8 cellular contexts compared by ENCODE assay signal in genomic region chr7:100866721-100867039, GRCh38. TPM values are rescaled to one million over a fixed set of nuclear protein-coding genes. Genes with fewer than 3 reads are reported as not detected.
DNase-seq lines count a peak whose midpoint lies in the region; ATAC-seq and TF ChIP-seq lines count a peak whose summit lies in the region.

No MANE protein-coding gene starts in this region.

- intact Hi-C loops in activated CD8-positive, alpha-beta T cell treated with anti-CD3 and anti-CD28 coated beads for 36 hours (cut with micrococcal nuclease): no loop called here
- intact Hi-C loops in spleen (cut with DNase I; ENCODE audit: low total_unique reads): no loop called here

- H3K27me3 ChIP-seq in H9 (ENCODE audit: insufficient read depth, low read length) (no peaks in the 10 kb centered on the region), spleen (replicated peaks in 1 of 7) (peaks cover 0 to 10% (median 0%) of the 10 kb centered on the region in 7 donors)

- no peak overlapping the region for H4K91ac ChIP-seq in H9 (ENCODE audit: insufficient read length, low read depth, low read length)

- H3K9me3 ChIP-seq in H9 (ENCODE audit: control insufficient read depth, low read depth, low read length): no peaks in the 10 kb centered on the region
- no peaks in the 10 kb centered on the region for H3K9me3 ChIP-seq in spleen

- DNase-seq in H9 (no peak), glutamatergic neuron (no peak), spleen (no peak), NCI-H2171 (lab: John Stamatoyannopoulos, UW) (no peak), islet precursor cell (no peak), G401 (ENCODE audit: low spot score) (no peak)
- DNase-seq in activated CD8-positive, alpha-beta T cell treated with anti-CD3 and anti-CD28 coated beads for 36 hours: no peak

- no peak overlapping the region for H3K4ac ChIP-seq in H9 (ENCODE audit: low read depth, low read length)

- H3K27ac Mint-ChIP-seq in H9: peak overlapping the region; percentile 92 to 99 (median 98); a peak in 6 of 7 replicates
- peak overlapping the region; percentile 95 for H3K27ac Mint-ChIP-seq in activated CD8-positive, alpha-beta T cell treated with anti-CD3 and anti-CD28 coated beads for 36 hours
- H3K27ac Mint-ChIP-seq in glutamatergic neuron (ENCODE audit: unreplicated experiment): no peak overlapping the region

- peaks cover 28 to 55% (median 41%) of the 10 kb centered on the region in 3 experiments; a peak in 6 of 7 replicates for H3K36me3 Mint-ChIP-seq in H9 (ENCODE audit: insufficient read depth in 1 of 3, low read depth in 3 of 3)
- peaks cover 11% of the 10 kb centered on the region for H3K36me3 Mint-ChIP-seq in activated CD8-positive, alpha-beta T cell treated with anti-CD3 and anti-CD28 coated beads for 36 hours (ENCODE audit: low read depth)
- H3K36me3 Mint-ChIP-seq in glutamatergic neuron (ENCODE audit: unreplicated experiment): no peaks in the 10 kb centered on the region

- H3K27me3 Mint-ChIP-seq in H9 (ENCODE audit: low read depth) (no peaks in the 10 kb centered on the region), glutamatergic neuron (ENCODE audit: unreplicated experiment) (peaks cover 3% of the 10 kb centered on the region)
- no peaks in the 10 kb centered on the region for H3K27me3 Mint-ChIP-seq in activated CD8-positive, alpha-beta T cell treated with anti-CD3 and anti-CD28 coated beads for 36 hours

- H3K36me3 ChIP-seq in spleen: peaks cover 0 to 63% (median 19%) of the 10 kb centered on the region in 6 donors

- no peak overlapping the region for H3K56ac ChIP-seq in H9 (ENCODE audit: insufficient read length, low read depth, low read length)

- no peak overlapping the region for H2BK5ac ChIP-seq in H9 (ENCODE audit: insufficient read length, low read length)

- peaks cover 3% of the 10 kb centered on the region for H3K79me1 ChIP-seq in H9 (ENCODE audit: insufficient read depth, low read depth, low read length, poor library complexity, severe bottlenecking)

- ATAC-seq in activated CD8-positive, alpha-beta T cell treated with anti-CD3 and anti-CD28 coated beads for 36 hours: no peak
- no peak for ATAC-seq in HG02884 (IDR thresholded peaks at IDR 0.05; ENCODE audit: unreplicated experiment)

- no peak overlapping the region for H4K5ac ChIP-seq in H9 (ENCODE audit: insufficient read length, low read depth, low read length)

- no CpG with 5 or more reads among the region's 5 CpGs for WGBS in H9 (ENCODE audit: extremely low coverage, insufficient read length, low lambda C conversion rate)
- 19 to 62% (median 55%) methylated on average over 3 to 5 of the region's 5 CpGs for WGBS in spleen, 5 donors

- H4K20me1 ChIP-seq in H9 (ENCODE audit: control insufficient read depth, insufficient read depth, insufficient read length): no peaks in the 10 kb centered on the region

- H2BK20ac ChIP-seq in H9 (ENCODE audit: low read depth, low read length, poor library complexity, severe bottlenecking): no peak overlapping the region

- peaks cover 12 to 15% of the 10 kb centered on the region in 2 experiments for H3K4me1 Mint-ChIP-seq in H9
- peaks cover 8% of the 10 kb centered on the region for H3K4me1 Mint-ChIP-seq in activated CD8-positive, alpha-beta T cell treated with anti-CD3 and anti-CD28 coated beads for 36 hours (ENCODE audit: low read depth)
- H3K4me1 Mint-ChIP-seq in glutamatergic neuron (ENCODE audit: low read depth, unreplicated experiment): peaks cover 1% of the 10 kb centered on the region

- H3K23me2 ChIP-seq in H9 (ENCODE audit: insufficient read length, low read depth, low read length, poor library complexity, severe bottlenecking): peaks cover 10% of the 10 kb centered on the region

- H3K23ac ChIP-seq in H9 (ENCODE audit: insufficient read length, low read depth, low read length): no peak overlapping the region

- H2AFZ ChIP-seq in H9 (ENCODE audit: low read length): no peak overlapping the region

- no peaks in the 10 kb centered on the region for H3K9me3 Mint-ChIP-seq in H9
- no peaks in the 10 kb centered on the region for H3K9me3 Mint-ChIP-seq in activated CD8-positive, alpha-beta T cell treated with anti-CD3 and anti-CD28 coated beads for 36 hours
- peaks cover 5% of the 10 kb centered on the region for H3K9me3 Mint-ChIP-seq in glutamatergic neuron (ENCODE audit: unreplicated experiment)

- POLR2A ChIA-PET in activated CD8-positive, alpha-beta T cell treated with anti-CD3 and anti-CD28 coated beads for 36 hours (lab: Charles Lee): interaction anchor here (0.8 to 1.6 kb wide), 5 partner anchors 9 to 22 kb away, joined by 3 to 7 read pairs (median 5); partner anchors contain the start of genes SLC12A9 and SRRT

- peak overlapping the region; percentile 28 for H2BK120ac ChIP-seq in H9 (ENCODE audit: low read depth, low read length, poor library complexity, severe bottlenecking)

- peak overlapping the region; percentile 77 for H3K4me2 ChIP-seq in H9 (ENCODE audit: insufficient read depth, insufficient read length, low read length)

- peak overlapping the region; percentile 46 for H2BK12ac ChIP-seq in H9 (ENCODE audit: insufficient read length, low read depth, low read length)

- H2AK5ac ChIP-seq in H9 (ENCODE audit: insufficient read length, low read length): no peak overlapping the region

- no peak overlapping the region for H3K9ac ChIP-seq in H9 (ENCODE audit: extremely low read depth, insufficient read length, low read length)

- H3K18ac ChIP-seq in H9 (ENCODE audit: insufficient read length, low read depth, low read length): peak overlapping the region; percentile 63

- TF ChIP-seq POLR2A in spleen (IDR thresholded peaks at IDR 0.05): no peak

- peaks cover 3% of the 10 kb centered on the region; the same call in 1 of the 2 replicates for H3K79me2 ChIP-seq in H9 (ENCODE audit: insufficient read depth, low read length)

- TF ChIP-seq CTCF in H9 (conservative IDR thresholded peaks at IDR 0.05) (no peak), glutamatergic neuron (IDR thresholded peaks at IDR 0.05; ENCODE audit: partially characterized antibody, unreplicated experiment) (no peak), spleen (IDR thresholded peaks at IDR 0.05 in 8 of 11, conservative IDR thresholded peaks at IDR 0.05 in 3 of 11) (no peak)
- TF ChIP-seq CTCF in activated CD8-positive, alpha-beta T cell treated with anti-CD3 and anti-CD28 coated beads for 36 hours (IDR thresholded peaks at IDR 0.05): no peak

- H3K27ac ChIP-seq in H9 (ENCODE audit: insufficient read length, low read depth, low read length) (no peak overlapping the region), spleen (peak overlapping the region; percentile 7 to 92 (median 86))

- H3K4me1 ChIP-seq in H9 (ENCODE audit: insufficient read depth, low read length) (no peaks in the 10 kb centered on the region; the same call in 1 of the 2 replicates), spleen (peaks cover 25 to 69% (median 53%) of the 10 kb centered on the region in 6 donors)

- H4K8ac ChIP-seq in H9 (replicated peaks; ENCODE audit: insufficient read length, low read depth, low read length): no peak overlapping the region

- H3K14ac ChIP-seq in H9 (ENCODE audit: insufficient read depth, low read length): peak overlapping the region; percentile 61; the same call in 1 of the 2 replicates

- H2BK15ac ChIP-seq in H9 (ENCODE audit: low read depth, low read length): no peak overlapping the region

- in situ Hi-C loops in G401 (cut with HindIII; ENCODE audit: low sequenced_read_pairs): no loop called here

- peak overlapping the region; percentile 92 to 97 for H3K4me3 Mint-ChIP-seq in H9
- peak overlapping the region; percentile 89 for H3K4me3 Mint-ChIP-seq in activated CD8-positive, alpha-beta T cell treated with anti-CD3 and anti-CD28 coated beads for 36 hours
- H3K4me3 Mint-ChIP-seq in glutamatergic neuron (ENCODE audit: unreplicated experiment): peak overlapping the region; percentile 62

- CTCF ChIA-PET in activated CD8-positive, alpha-beta T cell treated with anti-CD3 and anti-CD28 coated beads for 36 hours (lab: Charles Lee): interaction anchor here (0.7 kb wide), 2 partner anchors 14 to 162 kb away, joined by 3 read pairs; partner anchors contain the start of gene SLC12A9

- H3K4me3 ChIP-seq in spleen: peak overlapping the region in 6 of 8 donors; percentile 38 to 76 (median 48)

- H3T11ph ChIP-seq in H9 (ENCODE audit: low read length): no peak overlapping the region

RNA-seq across cellular contexts. Expression of gene TRIP6, which starts 0.5 kb away (rescaled TPM):
- 120 and 122 TPM in 2 replicates for total RNA-seq in H9 (2021)
- total RNA-seq in activated CD8-positive, alpha-beta T cell treated with anti-CD3 and anti-CD28 coated beads for 36 hours: 10 to 100 TPM; 27.5 to 28.4 TPM
- total RNA-seq in glutamatergic neuron (ENCODE audit: unreplicated experiment): 13.1 TPM
- total RNA-seq in spleen: 10 to 100 TPM; 17.6 to 30.2 (median 22.2) TPM
- polyA plus RNA-seq in spleen: 10 to 100 TPM; 12.4 to 22.4 (median 14.8) TPM
- total RNA-seq in G401 (2014; rRNA removed; shearing (Covaris generic)): 360 and 395 TPM in 2 replicates

RNA-seq across cellular contexts. Expression of gene SRRT, which starts 8.2 kb away (rescaled TPM):
- total RNA-seq in H9 (2021) (373 and 382 TPM in 2 replicates), glutamatergic neuron (ENCODE audit: unreplicated experiment) (213 TPM), spleen (100 to 1,000 TPM in 4 of 7 donors, 10 to 100 TPM in 3; 67.0 to 160 (median 132) TPM)
- total RNA-seq in activated CD8-positive, alpha-beta T cell treated with anti-CD3 and anti-CD28 coated beads for 36 hours: 100 to 1,000 TPM; 211 to 239 TPM
- polyA plus RNA-seq in spleen: 100 to 1,000 TPM in 1 of 3 donors, 10 to 100 TPM in 2; 54.7 to 104 (median 92.6) TPM
- total RNA-seq in G401 (2014; rRNA removed; shearing (Covaris generic)): 92.2 and 134 TPM in 2 replicates

RNA-seq across cellular contexts. Expression of gene SLC12A9, which starts 14.2 kb away (rescaled TPM):
- total RNA-seq in H9 (2021) (42.3 and 43.0 TPM in 2 replicates), glutamatergic neuron (ENCODE audit: unreplicated experiment) (36.7 TPM), spleen (100 to 1,000 TPM in 1 of 7 donors, 10 to 100 TPM in 6; 34.4 to 109 (median 55.7) TPM)
- 10 to 100 TPM; 10.2 to 11.3 TPM for total RNA-seq in activated CD8-positive, alpha-beta T cell treated with anti-CD3 and anti-CD28 coated beads for 36 hours
- polyA plus RNA-seq in spleen: 10 to 100 TPM; 17.0 to 48.4 (median 39.3) TPM
- total RNA-seq in G401 (2014; rRNA removed; shearing (Covaris generic)): 15.8 and 25.8 TPM in 2 replicates

RNA-seq across cellular contexts. Expression of gene UFSP1, which starts 22.8 kb away (rescaled TPM):
- total RNA-seq in H9 (2021) (4.3 and 4.6 TPM in 2 replicates), glutamatergic neuron (ENCODE audit: unreplicated experiment) (3.2 TPM), spleen (1 to 10 TPM; 1.3 to 5.6 (median 2.8) TPM)
- 1 to 10 TPM; 2.1 to 2.2 TPM for total RNA-seq in activated CD8-positive, alpha-beta T cell treated with anti-CD3 and anti-CD28 coated beads for 36 hours
- 1 to 10 TPM; 4.2 to 6.9 (median 5.1) TPM for polyA plus RNA-seq in spleen
- total RNA-seq in G401 (2014; rRNA removed; shearing (Covaris generic)): 2.5 and 3.6 TPM in 2 replicates

RNA-seq across cellular contexts. Expression of gene ACHE, which starts 29.0 kb away (rescaled TPM):
- total RNA-seq in H9 (2021): 5.7 and 7.0 TPM in 2 replicates
- total RNA-seq in activated CD8-positive, alpha-beta T cell treated with anti-CD3 and anti-CD28 coated beads for 36 hours: under 1 TPM in 1 of 2 experiments, not detected in 1; 0.25 TPM
- 30.0 TPM for total RNA-seq in glutamatergic neuron (ENCODE audit: unreplicated experiment)
- 10 to 100 TPM in 1 of 7 donors, 1 to 10 TPM in 6; 2.1 to 10.8 (median 4.4) TPM for total RNA-seq in spleen
- 1 to 10 TPM; 2.0 to 3.7 (median 3.1) TPM for polyA plus RNA-seq in spleen
- total RNA-seq in G401 (2014; rRNA removed; shearing (Covaris generic)): 3.6 and 5.0 TPM in 2 replicates
